25 cellular contexts compared by ENCODE assay signal in genomic region chr20:60762386-60762785, GRCh38.
"Had no signal": no experiment of that assay in that cellular context is flagged by ENCODE, and none has a peak within 500 bp of the region (broad histone marks: within the 10 kb centered on the region; RNA-seq: fewer than 3 reads in every experiment).

No MANE protein-coding gene starts in this region.

- ATAC-seq: effector memory CD8-positive, alpha-beta T cell; esophagus mucosa; foreskin keratinocyte; gastrocnemius medialis; gastroesophageal sphincter; heart left ventricle; heart right ventricle had no signal

- H3K4me1 Mint-ChIP-seq: endodermal cell had no signal

- H3K4me3 Mint-ChIP-seq: dendritic cell treated with granulocyte-macrophage colony-stimulating factor and Interleukin-4, amounts not matched to agents 40 ng/mL and 50 ng/mL, for 4 days; effector memory CD8-positive, alpha-beta T cell; endodermal cell had no signal

- H3K27me3 ChIP-seq: colonic mucosa, foreskin keratinocyte, gastrocnemius medialis, gastroesophageal sphincter, heart right ventricle, hepatocyte had no signal

- H3K27me3 Mint-ChIP-seq: dendritic cell treated with granulocyte-macrophage colony-stimulating factor and Interleukin-4, amounts not matched to agents 40 ng/mL and 50 ng/mL, for 4 days had no signal

- H3K4me1 ChIP-seq: colonic mucosa, foreskin keratinocyte, gastrocnemius medialis, gastroesophageal sphincter, heart left ventricle, heart right ventricle had no signal

- H3K27ac Mint-ChIP-seq: dendritic cell treated with granulocyte-macrophage colony-stimulating factor and Interleukin-4, amounts not matched to agents 40 ng/mL and 50 ng/mL, for 4 days; effector memory CD8-positive, alpha-beta T cell; endodermal cell had no signal

- H3K36me3 ChIP-seq: colonic mucosa, gastrocnemius medialis, gastroesophageal sphincter, heart left ventricle, heart right ventricle had no signal

- H3K9me3 ChIP-seq: colonic mucosa, gastrocnemius medialis, gastroesophageal sphincter, heart right ventricle had no signal

- H3K4me3 ChIP-seq: colonic mucosa, coronary artery, dorsolateral prefrontal cortex, gastrocnemius medialis, gastroesophageal sphincter, heart left ventricle, heart right ventricle, hepatocyte had no signal

- DNase-seq: colonic mucosa; cortex of kidney; dermis blood vessel endothelial cell; dorsolateral prefrontal cortex; effector CD4-positive, alpha-beta T cell; effector CD8-positive, alpha-beta T cell; effector memory CD4-positive, alpha-beta T cell; effector memory CD8-positive, alpha-beta T cell; endodermal cell; erythroblast; foreskin fibroblast; foreskin keratinocyte; foreskin melanocyte; gastrocnemius medialis; glutamatergic neuron; head of caudate nucleus; heart left ventricle; heart right ventricle; hippocampal formation had no signal

- H3K9me3 Mint-ChIP-seq: dendritic cell treated with granulocyte-macrophage colony-stimulating factor and Interleukin-4, amounts not matched to agents 40 ng/mL and 50 ng/mL, for 4 days; effector memory CD8-positive, alpha-beta T cell; endodermal cell had no signal

- H3K27ac ChIP-seq: colonic mucosa, coronary artery, dorsolateral prefrontal cortex, epithelial cell of prostate, foreskin keratinocyte, gastrocnemius medialis, gastroesophageal sphincter, heart left ventricle, heart right ventricle, hepatocyte had no signal
